In genomic region chr7:148296994-148297644, GRCh38 we compare ENCODE assay signal across 19 cellular contexts.
DNase-seq lines count a peak whose midpoint lies in the region; TF ChIP-seq lines count a peak whose summit lies in the region.
"Had no signal": no experiment of that assay in that cellular context is flagged by ENCODE, and none has a peak within 500 bp of the region (broad histone marks: within the 10 kb centered on the region; RNA-seq: fewer than 3 reads in every experiment).

No MANE protein-coding gene starts in this region.

- H3K9me3 Mint-ChIP-seq in mesothelial cell of epicardium, result no peaks in the 10 kb centered on the region

- H3K36me3 Mint-ChIP-seq in mesothelial cell of epicardium, result no peaks in the 10 kb centered on the region

- H3K4me3 ChIP-seq in SK-N-SH (ENCODE audit: low read depth in 2 of 2, low read length in 1 of 2), result no peak overlapping the region
- H3K4me3 ChIP-seq: ovary, SJSA1, skin epidermis, thoracic aorta had no signal

- POLR2A ChIA-PET in HEK293T (lab: Yijun Ruan, JAX) (no interaction called here), SK-N-SH (lab: Yijun Ruan, JAX) (no interaction called here)

- H3K27ac Mint-ChIP-seq in mesothelial cell of epicardium, result no peak overlapping the region

- H3K4me1 Mint-ChIP-seq in mesothelial cell of epicardium, result no peaks in the 10 kb centered on the region

- no peak for TF ChIP-seq RAD21 in SK-N-SH (IDR thresholded peaks at IDR 0.05; ENCODE audit: low read length)

- H2AFZ ChIP-seq in SK-N-SH (ENCODE audit: low read depth), result no peak overlapping the region

- no peak overlapping the region for H3K4me2 ChIP-seq in SK-N-SH

- no peaks in the 10 kb centered on the region for H3F3A ChIP-seq in SK-N-SH (replicated peaks; ENCODE audit: insufficient read depth)

- CTCF ChIA-PET in HEK293T (lab: Yijun Ruan, JAX) (interaction anchor here (0.6 to 0.8 kb wide), 4 partner anchors 9 to 1730 kb away, joined by 3 to 7 read pairs (median 4); no protein-coding TSS in a partner anchor), SK-N-SH (lab: Yijun Ruan, JAX) (interaction anchor here (1.0 to 1.9 kb wide), 3 partner anchors 9 to 34 kb away, joined by 3 to 5 read pairs (median 3); no protein-coding TSS in a partner anchor)

- no peaks in the 10 kb centered on the region for H3K27me3 ChIP-seq in SK-N-SH (ENCODE audit: insufficient read depth)
- H3K27me3 ChIP-seq: ovary, SJSA1 had no signal

- TF ChIP-seq CTCF in GM12872 (IDR thresholded peaks at IDR 0.05; ENCODE audit: insufficient read depth, low read depth, low read length), result peak; percentile 15; the same call in 1 of the 3 replicates
- TF ChIP-seq CTCF in SK-N-SH (IDR thresholded peaks at IDR 0.05), result peak; percentile 35
- TF ChIP-seq CTCF in mesothelial cell of epicardium (IDR thresholded peaks at IDR 0.05; ENCODE audit: unreplicated experiment), result peak; percentile 40

- no peak overlapping the region for H3K4me3 Mint-ChIP-seq in mesothelial cell of epicardium

- peak; percentile 38 for DNase-seq in HEK293T (ENCODE audit: extremely low spot score)
- no peak for DNase-seq in SK-N-SH
- no peak for DNase-seq in mesothelial cell of epicardium (ENCODE audit: low spot score in 2 of 2, unreplicated experiment in 2 of 2)
- DNase-seq in ACHN, result no peak
- no peak for DNase-seq in NCI-H524 (lab: John Stamatoyannopoulos, UW)
- DNase-seq in SIG-M5 (lab: John Stamatoyannopoulos, UW), result no peak
- DNase-seq: activated CD4-positive, alpha-beta T cell treated with anti-CD3 and anti-CD28 coated beads for 1 hour; activated CD8-positive, alpha-beta memory T cell treated with anti-CD3 and anti-CD28 coated beads, Interleukin-2, amount 50 U/mL, for 48 hours; activated gamma-delta T cell treated with Interleukin-2 at 50 U/mL for 16 hours; aorta; left ventricle myocardium superior; NCI-H146; NCI-H345; ovary; T1000 had no signal

- no peaks in the 10 kb centered on the region for H3K36me3 ChIP-seq in SK-N-SH (replicated peaks in 1 of 2; ENCODE audit: control insufficient read depth in 1 of 2, insufficient read depth in 2 of 2, low read length in 1 of 2)
- H3K36me3 ChIP-seq: ovary, SJSA1, thoracic aorta had no signal

- WGBS in SK-N-SH (ENCODE audit: low lambda C conversion rate), result 60% methylated on average over 2 of the region's 2 CpGs

- H3K79me2 ChIP-seq in SK-N-SH (ENCODE audit: insufficient read depth), result no peaks in the 10 kb centered on the region

- H3K4me1 ChIP-seq in SK-N-SH (ENCODE audit: control insufficient read depth in 1 of 2, insufficient read depth in 2 of 2, low read depth in 1 of 2, low read length in 1 of 2), result peaks cover 0 to 5% of the 10 kb centered on the region in 2 experiments; a peak in 1 of 4 replicates
- H3K4me1 ChIP-seq: SJSA1 had no signal

- no peak for TF ChIP-seq EP300 in SK-N-SH (IDR thresholded peaks at IDR 0.05; ENCODE audit: borderline replicate concordance in 1 of 2, low read depth in 1 of 2, low read length in 1 of 2)

- H4K20me1 ChIP-seq in SK-N-SH (ENCODE audit: insufficient read depth), result no peaks in the 10 kb centered on the region

- no peaks in the 10 kb centered on the region for H3K27me3 Mint-ChIP-seq in mesothelial cell of epicardium (ENCODE audit: low read depth)

- H3K9me3 ChIP-seq in SK-N-SH, result no peaks in the 10 kb centered on the region
- H3K9me3 ChIP-seq: ovary, SJSA1, thoracic aorta had no signal

- no peaks in the 10 kb centered on the region for H3K9me2 ChIP-seq in SK-N-SH

- H3K9ac ChIP-seq in SK-N-SH, result no peak overlapping the region

- no peak overlapping the region for H3K27ac ChIP-seq in SK-N-SH (ENCODE audit: low read depth in 2 of 2, low read length in 1 of 2)
- H3K27ac ChIP-seq: ovary, SJSA1, skin epidermis, thoracic aorta had no signal

- in situ Hi-C loops in ACHN (cut with HindIII; ENCODE audit: low pct_ligation_motif_present, low pct_unique_long_range_greater_than_20kb, low sequenced_read_pairs), result no loop called here

TF ChIP-seq in HEK293T, 16 proteins besides CTCF, POLR2A, EP300 and RAD21:
- TF ChIP-seq FOXA1 (IDR thresholded peaks at IDR 0.05) (no peak), L3MBTL2 (conservative IDR thresholded peaks at IDR 0.05) (no peak), ARNT (IDR thresholded peaks at IDR 0.05) (no peak), HDGF (IDR thresholded peaks at IDR 0.05; ENCODE audit: borderline replicate concordance) (no peak), FOXM1 (IDR thresholded peaks at IDR 0.05; ENCODE audit: borderline replicate concordance) (no peak), PKNOX1 (IDR thresholded peaks at IDR 0.05) (no peak), NFRKB (IDR thresholded peaks at IDR 0.05) (no peak), LEF1 (IDR thresholded peaks at IDR 0.05; ENCODE audit: borderline replicate concordance) (no peak), BHLHE40 (IDR thresholded peaks at IDR 0.05; ENCODE audit: borderline replicate concordance) (no peak), CTBP1 (IDR thresholded peaks at IDR 0.05; ENCODE audit: borderline replicate concordance) (no peak; the same call in 1 of the 2 replicates), TARDBP (IDR thresholded peaks at IDR 0.05) (no peak), SUZ12 (IDR thresholded peaks at IDR 0.05) (no peak), ELF4 (IDR thresholded peaks at IDR 0.05) (no peak)

TF ChIP-seq in SK-N-SH, 30 proteins besides CTCF, POLR2A, EP300 and RAD21 (continues in another document):
- no peak for TF ChIP-seq RXRA (IDR thresholded peaks at IDR 0.05; ENCODE audit: borderline replicate concordance, low read depth)
- no peak for TF ChIP-seq PBX3 (IDR thresholded peaks at IDR 0.05)
- no peak for TF ChIP-seq YY1 (IDR thresholded peaks at IDR 0.05; ENCODE audit: low read depth)
- no peak for TF ChIP-seq USF1 (IDR thresholded peaks at IDR 0.05; ENCODE audit: borderline replicate concordance, low read depth)
- no peak for TF ChIP-seq POLR2AphosphoS5 (IDR thresholded peaks at IDR 0.05; ENCODE audit: low read depth, low read length)
- TF ChIP-seq SIN3A (IDR thresholded peaks at IDR 0.05; ENCODE audit: borderline replicate concordance, low read depth, low read length), result no peak
- no peak for TF ChIP-seq FOSL2 (IDR thresholded peaks at IDR 0.05; ENCODE audit: borderline replicate concordance, low read depth)
- no peak for TF ChIP-seq RCOR1 (IDR thresholded peaks at IDR 0.05; ENCODE audit: low read length)
- no peak for TF ChIP-seq NRF1 (IDR thresholded peaks at IDR 0.05; ENCODE audit: low read depth, low read length)
- no peak for TF ChIP-seq FOXM1 (IDR thresholded peaks at IDR 0.05; ENCODE audit: low read depth)
- TF ChIP-seq TCF12 (IDR thresholded peaks at IDR 0.05), result no peak
- no peak for TF ChIP-seq FOXJ3 (CRISPR knock-in tag; IDR thresholded peaks at IDR 0.05)
- TF ChIP-seq ZBTB33 (IDR thresholded peaks at IDR 0.05; ENCODE audit: borderline replicate concordance, low read depth), result no peak
- TF ChIP-seq MXI1 (IDR thresholded peaks at IDR 0.05; ENCODE audit: low read depth, low read length), result no peak
- TF ChIP-seq USF2 (IDR thresholded peaks at IDR 0.05; ENCODE audit: borderline replicate concordance, low read depth, low read length), result no peak
- TF ChIP-seq TAF1 (IDR thresholded peaks at IDR 0.05; ENCODE audit: borderline replicate concordance, low read depth, low read length), result no peak
